In genomic region chr9:104361207-104361606, GRCh38 we compare ENCODE assay signal across 1 cellular context.
TF ChIP-seq lines count a peak whose summit lies in the region.

No MANE protein-coding gene starts in this region.

TF ChIP-seq in GM23338, 12 proteins besides CTCF, POLR2A, EP300 and RAD21 (continued from another document):
- TF ChIP-seq ZNF462 (CRISPR knock-in tag; IDR thresholded peaks at IDR 0.05) (no peak), NANOG (IDR thresholded peaks at IDR 0.05; ENCODE audit: borderline replicate concordance) (no peak), JUNB (IDR thresholded peaks at IDR 0.05; ENCODE audit: unreplicated experiment) (no peak), POLR2AphosphoS5 (IDR thresholded peaks at IDR 0.05; ENCODE audit: low read depth) (no peak), CREB1 (CRISPR knock-in tag; IDR thresholded peaks at IDR 0.05; ENCODE audit: low read depth) (no peak), EZH2 (IDR thresholded peaks at IDR 0.05; ENCODE audit: low read depth, unreplicated experiment) (no peak), EZH2phosphoT487 (IDR thresholded peaks at IDR 0.05; ENCODE audit: unreplicated experiment) (no peak), STAT1 (IDR thresholded peaks at IDR 0.05; ENCODE audit: unreplicated experiment) (no peak), REST (IDR thresholded peaks at IDR 0.05; ENCODE audit: unreplicated experiment) (no peak)
- TF ChIP-seq, protein P1, sequence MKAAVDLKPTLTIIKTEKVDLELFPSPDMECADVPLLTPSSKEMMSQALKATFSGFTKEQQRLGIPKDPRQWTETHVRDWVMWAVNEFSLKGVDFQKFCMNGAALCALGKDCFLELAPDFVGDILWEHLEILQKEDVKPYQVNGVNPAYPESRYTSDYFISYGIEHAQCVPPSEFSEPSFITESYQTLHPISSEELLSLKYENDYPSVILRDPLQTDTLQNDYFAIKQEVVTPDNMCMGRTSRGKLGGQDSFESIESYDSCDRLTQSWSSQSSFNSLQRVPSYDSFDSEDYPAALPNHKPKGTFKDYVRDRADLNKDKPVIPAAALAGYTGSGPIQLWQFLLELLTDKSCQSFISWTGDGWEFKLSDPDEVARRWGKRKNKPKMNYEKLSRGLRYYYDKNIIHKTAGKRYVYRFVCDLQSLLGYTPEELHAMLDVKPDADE (IDR thresholded peaks at IDR 0.05): no peak
